Comparison of ENCODE assay signal across 19 cellular contexts in genomic region chr3:71453319-71453718, GRCh38.
DNase-seq lines count a peak whose midpoint lies in the region; ATAC-seq and TF ChIP-seq lines count a peak whose summit lies in the region.
"Had no signal": no experiment of that assay in that cellular context is flagged by ENCODE, and none has a peak within 500 bp of the region (broad histone marks: within the 10 kb centered on the region; RNA-seq: fewer than 3 reads in every experiment).

No MANE protein-coding gene starts in this region.

- TF ChIP-seq CTCF in 22Rv1 (IDR thresholded peaks at IDR 0.05) (no peak), Caco-2 (IDR thresholded peaks at IDR 0.05; ENCODE audit: insufficient read depth in 1 of 2, low read depth in 1 of 2, low read length in 1 of 2, severe bottlenecking in 1 of 2, unreplicated experiment in 1 of 2) (no peak), left lung (IDR thresholded peaks at IDR 0.05) (no peak)

- H3K4me3 ChIP-seq in Caco-2 (ENCODE audit: low read depth, low read length), result no peak overlapping the region
- no peak overlapping the region for H3K4me3 ChIP-seq in left lung
- H3K4me3 ChIP-seq: SK-N-MC had no signal

- H3K4me3 Mint-ChIP-seq in Caco-2 (ENCODE audit: unreplicated experiment) (peak overlapping the region; percentile 64), T-helper 17 cell (no peak overlapping the region)

- CTCF ChIA-PET in Caco-2 (lab: Charles Lee), result no interaction called here

- no peaks in the 10 kb centered on the region for H3K9me3 Mint-ChIP-seq in Caco-2 (ENCODE audit: unreplicated experiment)

- H3K9me3 ChIP-seq in Caco-2 (no peaks in the 10 kb centered on the region), T-helper 17 cell (ENCODE audit: control insufficient read depth, low read length, poor library complexity, severe bottlenecking) (no peaks in the 10 kb centered on the region), left lung (no peaks in the 10 kb centered on the region)

- H3K4me1 Mint-ChIP-seq in Caco-2 (ENCODE audit: low read depth, unreplicated experiment) (peaks cover 58% of the 10 kb centered on the region), T-helper 17 cell (peaks cover 73% of the 10 kb centered on the region)

- H3K27ac ChIP-seq in 22Rv1, result peak overlapping the region; percentile 35; the same call in 1 of the 2 replicates
- no peak overlapping the region for H3K27ac ChIP-seq in left lung
- H3K27ac ChIP-seq: brain microvascular endothelial cell, SK-N-MC had no signal

- in situ Hi-C loops in KBM-7 (cut with MboI; ENCODE audit: low pct_unique_long_range_greater_than_20kb, low sequenced_read_pairs), result no loop called here

- H3K27ac Mint-ChIP-seq in Caco-2 (ENCODE audit: unreplicated experiment) (peak overlapping the region; percentile 86), T-helper 17 cell (peak overlapping the region; percentile 95)

- H3K27me3 Mint-ChIP-seq in Caco-2 (ENCODE audit: insufficient read depth, unreplicated experiment) (no peaks in the 10 kb centered on the region), T-helper 17 cell (no peaks in the 10 kb centered on the region)

- H3K27me3 ChIP-seq in Caco-2 (replicated peaks; ENCODE audit: control insufficient read depth, insufficient read depth, low read length) (no peaks in the 10 kb centered on the region), left lung (no peaks in the 10 kb centered on the region)
- H3K27me3 ChIP-seq: brain microvascular endothelial cell had no signal

- H3K36me3 Mint-ChIP-seq in Caco-2 (ENCODE audit: insufficient read depth, unreplicated experiment) (peaks cover 12% of the 10 kb centered on the region), T-helper 17 cell (ENCODE audit: low read depth) (peaks cover 5% of the 10 kb centered on the region)

- ATAC-seq in T-helper 17 cell (no peak), left lung (peak; percentile 10), GM18498 (IDR thresholded peaks at IDR 0.05; ENCODE audit: unreplicated experiment) (no peak), HG02884 (IDR thresholded peaks at IDR 0.05; ENCODE audit: unreplicated experiment) (no peak)
- ATAC-seq: Panc1 had no signal

- H3K4me1 ChIP-seq in Caco-2, result peaks cover 64% of the 10 kb centered on the region
- peaks cover 5 to 74% of the 10 kb centered on the region in 2 donors for H3K4me1 ChIP-seq in left lung

- H3K36me3 ChIP-seq in Caco-2 (ENCODE audit: control insufficient read depth, insufficient read depth, low read length) (no peaks in the 10 kb centered on the region), left lung (no peaks in the 10 kb centered on the region)
- H3K36me3 ChIP-seq: brain microvascular endothelial cell had no signal

- POLR2A ChIA-PET in Caco-2 (lab: Charles Lee), result no interaction called here

- intact Hi-C loops in Caco-2 (cut with micrococcal nuclease; ENCODE audit: unreplicated experiment), result loop anchor here (1.0 to 2.0 kb wide), 4 partner anchors 9 to 245 kb away; partner anchors contain the start of gene FOXP1
- intact Hi-C loops in left lung (cut with DNase I), result no loop called here

- DNase-seq in Caco-2, result peak in 1 of 2 experiments; percentile 59
- DNase-seq in T-helper 17 cell, result no peak
- DNase-seq in left lung, result no peak
- DNase-seq in RPMI8226, result no peak
- no peak for DNase-seq in KBM-7
- DNase-seq: activated gamma-delta T cell treated with Interleukin-2 at 50 U/mL for 16 hours; brain microvascular endothelial cell; dermis blood vessel endothelial cell; KG1; NCI-H1105; NCI-H2107; NCI-H526 treated with DMSO at 0.1 percent for 48 hours; stimulated activated CD4-positive, alpha-beta T cell treated with anti-CD3 and anti-CD28 coated beads, Interleukin-15, amount 100 ng/mL, for 24 hours; substantia nigra had no signal

- no TSS peak for BruUV-seq in Caco-2 (replicated peaks; lab: Mats Ljungman, UMichigan)
